33 cellular contexts compared by ENCODE assay signal in genomic region chr1:177024623-177025022, GRCh38.
"Had no signal": no experiment of that assay in that cellular context is flagged by ENCODE, and none has a peak within 500 bp of the region (broad histone marks: within the 10 kb centered on the region; RNA-seq: fewer than 3 reads in every experiment).

No MANE protein-coding gene starts in this region.

- H3K27me3 ChIP-seq: ascending aorta, cardiac muscle cell had no signal

- H3K4me3 Mint-ChIP-seq: activated B cell treated with CpG ODN at 0.5 μM for 24 hours; activated CD4-positive, alpha-beta memory T cell treated with anti-CD3 and anti-CD28 coated beads for 36 hours; activated naive CD4-positive, alpha-beta T cell treated with anti-CD3 and anti-CD28 coated beads, Interleukin-2, amount 10 ng/mL, durations not matched to agents 7 days and 5 days; activated naive CD8-positive, alpha-beta T cell; activated naive CD8-positive, alpha-beta T cell treated with anti-CD3 and anti-CD28 coated beads, Interleukin-2, amount 50 U/mL, for 24 hours; central memory CD8-positive, alpha-beta T cell had no signal

- H3K27me3 Mint-ChIP-seq: activated B cell treated with CpG ODN at 0.5 μM for 24 hours; activated CD4-positive, alpha-beta memory T cell treated with anti-CD3 and anti-CD28 coated beads for 36 hours; activated naive CD4-positive, alpha-beta T cell treated with anti-CD3 and anti-CD28 coated beads, Interleukin-2, amount 10 ng/mL, durations not matched to agents 7 days and 5 days; activated naive CD8-positive, alpha-beta T cell; activated naive CD8-positive, alpha-beta T cell treated with anti-CD3 and anti-CD28 coated beads, Interleukin-2, amount 50 U/mL, for 24 hours; central memory CD8-positive, alpha-beta T cell had no signal

- H3K36me3 ChIP-seq: ascending aorta, cardiac muscle cell had no signal

- H3K4me1 Mint-ChIP-seq: activated B cell treated with CpG ODN at 0.5 μM for 24 hours; activated naive CD4-positive, alpha-beta T cell treated with anti-CD3 and anti-CD28 coated beads, Interleukin-2, amount 10 ng/mL, durations not matched to agents 7 days and 5 days; activated naive CD8-positive, alpha-beta T cell treated with anti-CD3 and anti-CD28 coated beads, Interleukin-2, amount 50 U/mL, for 24 hours; central memory CD8-positive, alpha-beta T cell had no signal

- H3K27ac ChIP-seq: ascending aorta, cardiac muscle cell, KMS-11, VCaP had no signal

- H3K9ac ChIP-seq: KMS-11 had no signal

- DNase-seq: activated B cell treated with CpG ODN at 0.5 μM for 24 hours; activated CD4-positive, alpha-beta memory T cell treated with anti-CD3 and anti-CD28 coated beads for 36 hours; activated CD4-positive, alpha-beta T cell treated with anti-CD3 and anti-CD28 coated beads for 4 hours; activated CD4-positive, alpha-beta T cell treated with anti-CD3 and anti-CD28 coated beads, Interleukin-2, amount 50 U/mL, for 1 hour; activated CD4-positive, CD25-positive, alpha-beta regulatory T cell treated with anti-CD3 and anti-CD28 coated beads, Interleukin-2, amount 50 U/mL, for 72 hours; activated CD8-positive, alpha-beta memory T cell treated with anti-CD3 and anti-CD28 coated beads, Interleukin-2, amount 50 U/mL, for 4 hours; activated effector memory CD4-positive, alpha-beta T cell treated with Interleukin-2 at 50 U/mL for 16 hours; activated naive CD4-positive, alpha-beta T cell treated with anti-CD3 and anti-CD28 coated beads, Interleukin-2, amount 10 ng/mL, durations not matched to agents 7 days and 5 days; activated naive CD8-positive, alpha-beta T cell treated with anti-CD3 and anti-CD28 coated beads, Interleukin-2, amount 50 U/mL, for 24 hours; activated T-cell treated with anti-CD3 and anti-CD28 coated beads for 4 hours; activated T-cell treated with anti-CD3 and anti-CD28 coated beads, Interleukin-2, amount 50 U/mL, for 48 hours; MM.1S; MV-4-11; NCI-H1105; NCI-H1417 treated with DMSO at 0.1 percent for 48 hours; NCI-H2029; NCI-H2107; NCI-H226; NCI-H446 treated with DMSO at 0.1 percent for 48 hours; NCI-H524; NCI-H69; OCI-M1; Right ventricle myocardium superior; SW 1271; T-helper 1 cell; T-helper 2 cell; T-helper 9 cell had no signal

- H3K4me2 ChIP-seq: KMS-11 had no signal

- H3K4me3 ChIP-seq: ascending aorta, cardiac muscle cell had no signal

- H3K27ac Mint-ChIP-seq: activated B cell treated with CpG ODN at 0.5 μM for 24 hours; activated CD4-positive, alpha-beta memory T cell treated with anti-CD3 and anti-CD28 coated beads for 36 hours; activated naive CD4-positive, alpha-beta T cell treated with anti-CD3 and anti-CD28 coated beads, Interleukin-2, amount 10 ng/mL, durations not matched to agents 7 days and 5 days; activated naive CD8-positive, alpha-beta T cell; activated naive CD8-positive, alpha-beta T cell treated with anti-CD3 and anti-CD28 coated beads, Interleukin-2, amount 50 U/mL, for 24 hours had no signal

- H3K36me3 Mint-ChIP-seq: activated CD4-positive, alpha-beta memory T cell treated with anti-CD3 and anti-CD28 coated beads for 36 hours; activated naive CD4-positive, alpha-beta T cell treated with anti-CD3 and anti-CD28 coated beads, Interleukin-2, amount 10 ng/mL, durations not matched to agents 7 days and 5 days; activated naive CD8-positive, alpha-beta T cell had no signal

- H3K9me3 ChIP-seq: ascending aorta had no signal

- H3K9me3 Mint-ChIP-seq: activated CD4-positive, alpha-beta memory T cell treated with anti-CD3 and anti-CD28 coated beads for 36 hours had no signal

- H3K4me1 ChIP-seq: ascending aorta had no signal
